8 cellular contexts compared by ENCODE assay signal in genomic region chr1:181099152-181100014, GRCh38.
DNase-seq lines count a peak whose midpoint lies in the region; ATAC-seq lines count a peak whose summit lies in the region.

No MANE protein-coding gene starts in this region.

- peak; percentile 54 for DNase-seq in activated naive CD4-positive, alpha-beta T cell treated with Interleukin-2 at 50 U/mL for 16 hours
- DNase-seq in activated naive CD4-positive, alpha-beta T cell (lab: John Stamatoyannopoulos, UW): no peak
- DNase-seq in NCI-H226 (peak; percentile 40), amniotic stem cell (lab: John Stamatoyannopoulos, UW) (peak; percentile 38), skeletal muscle cell (ENCODE audit: low read depth) (peak; percentile 45), cerebellar nuclear complex (lab: John Stamatoyannopoulos, UW) (no peak), NK-92 (lab: John Stamatoyannopoulos, UW; ENCODE audit: unreplicated experiment) (no peak)

- H3K4me3 ChIP-seq in skeletal muscle cell (ENCODE audit: low read depth, low read length): no peak overlapping the region

- peak; percentile 73 for ATAC-seq in HG02642 (IDR thresholded peaks at IDR 0.05; ENCODE audit: poor library complexity, unreplicated experiment)

Comparison
In these comparisons a context has a peak if more than half of its experiments do, and no peak if none do; other contexts are left out.
1. DNase-seq: peak in activated naive CD4-positive, alpha-beta T cell treated with Interleukin-2 at 50 U/mL for 16 hours (single experiment), NCI-H226 (single experiment), amniotic stem cell (single experiment) and skeletal muscle cell (single experiment); none in activated naive CD4-positive, alpha-beta T cell (0 of 4), cerebellar nuclear complex (0 of 2) and NK-92 (single experiment).